2 cellular contexts compared by ENCODE assay signal in genomic region chr7:137869260-137869659, GRCh38.
TF ChIP-seq lines count a peak whose summit lies in the region.

No MANE protein-coding gene starts in this region.

TF ChIP-seq in IMR-90, 13 proteins besides CTCF, POLR2A, EP300 and RAD21:
- TF ChIP-seq CEBPB (IDR thresholded peaks at IDR 0.05; ENCODE audit: low read depth, low read length) (no peak), MAFK (IDR thresholded peaks at IDR 0.05; ENCODE audit: low read depth, low read length) (peak; percentile 69)
TF ChIP-seq in IMR-90: peak in this region for 1.

TF ChIP-seq in H1, 55 proteins besides CTCF, POLR2A, EP300 and RAD21:
- TF ChIP-seq BACH1 (IDR thresholded peaks at IDR 0.05; ENCODE audit: low read length) (no peak), MAFK (IDR thresholded peaks at IDR 0.05; ENCODE audit: low read depth, low read length) (peak; percentile 28; the same call in 1 of the 2 replicates), RFX5 (IDR thresholded peaks at IDR 0.05; ENCODE audit: borderline replicate concordance, low read depth, low read length) (no peak), TEAD4 (IDR thresholded peaks at IDR 0.05; ENCODE audit: low read depth, low read length) (no peak), PHF8 (conservative IDR thresholded peaks at IDR 0.05; ENCODE audit: low read depth, low read length) (no peak)
